In the genomic region with DNA sequence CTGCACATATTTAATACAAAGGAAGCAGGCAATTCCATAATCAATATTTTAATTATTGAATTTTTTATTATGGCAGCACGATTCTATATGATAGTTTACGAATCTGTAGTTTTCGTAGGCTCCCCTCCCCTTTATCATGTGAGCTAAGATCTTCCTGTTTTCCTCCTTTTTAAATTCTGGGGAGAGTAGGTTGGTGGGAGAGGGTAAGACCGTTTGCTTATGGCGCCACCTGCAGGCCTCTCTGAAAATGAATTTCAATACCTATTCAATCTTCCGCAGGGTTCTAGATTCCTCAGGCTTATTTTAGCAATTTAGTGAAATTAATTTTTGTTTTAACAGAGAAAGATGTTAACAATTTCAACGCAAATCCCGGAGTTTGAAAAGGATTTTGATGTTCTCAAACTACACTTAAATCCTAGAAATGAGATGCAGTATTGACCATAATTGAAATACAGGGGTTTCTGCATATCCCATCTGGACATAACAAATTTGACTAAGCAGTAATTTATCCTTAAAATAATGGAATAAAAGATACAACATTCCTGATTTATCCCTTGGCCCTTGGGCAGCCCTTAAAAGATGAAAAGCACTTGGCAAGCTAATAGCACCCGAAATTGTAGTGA, we compare ENCODE assay signal across 8 cellular contexts. TPM values are rescaled to one million over a fixed set of nuclear protein-coding genes. Genes with fewer than 3 reads are reported as not detected.
A peak's percentile ranks its signal among the peaks of the same experiment; 100 is the strongest.
DNase-seq lines count a peak whose midpoint lies in the region; ATAC-seq, FAIRE-seq and TF ChIP-seq lines count a peak whose summit lies in the region.

No MANE protein-coding gene starts in this region.

- no peak for TF ChIP-seq POLR2A in right lobe of liver (IDR thresholded peaks at IDR 0.05)
- no peak for TF ChIP-seq POLR2A in uterus (IDR thresholded peaks at IDR 0.05)

- H4K20me1 ChIP-seq in KMS-11 (ENCODE audit: insufficient read depth), result no peaks in the 10 kb centered on the region

- H3K36me3 ChIP-seq in KMS-11 (ENCODE audit: insufficient read depth) (no peaks in the 10 kb centered on the region), bronchial epithelial cell (ENCODE audit: control insufficient read depth, insufficient read depth, low read length) (no peaks in the 10 kb centered on the region), right lobe of liver (no peaks in the 10 kb centered on the region), uterus (no peaks in the 10 kb centered on the region)

- H3K27ac ChIP-seq in KMS-11 (no peak overlapping the region), right lobe of liver (no peak overlapping the region), uterus (no peak overlapping the region)

- 13% methylated on average over 9 of the region's 9 CpGs for WGBS in right lobe of liver (ENCODE audit: insufficient coverage, low coverage, low lambda C conversion rate, missing lambda C conversion rate)

- FAIRE-seq in RCC 7860 (lab: Jason Lieb, UNC) (peak; percentile 76), bronchial epithelial cell (lab: Jason Lieb, UNC) (no peak)

- H3K79me2 ChIP-seq in KMS-11 (ENCODE audit: insufficient read depth, low read depth), result no peaks in the 10 kb centered on the region

- no peak overlapping the region for H3K4me2 ChIP-seq in KMS-11

- peak; percentile 61 to 73 (median 70) for ATAC-seq in right lobe of liver
- ATAC-seq in GM18909 (IDR thresholded peaks at IDR 0.05; ENCODE audit: poor library complexity, unreplicated experiment), result no peak
- no peak for ATAC-seq in GM21786 (IDR thresholded peaks at IDR 0.05; ENCODE audit: unreplicated experiment)

- H2AFZ ChIP-seq in KMS-11 (ENCODE audit: low read depth), result no peak overlapping the region

- intact Hi-C loops in right lobe of liver (cut with DNase I), result loop anchor here (10.0 kb wide), 1 partner anchor 406 kb away; no protein-coding TSS in a partner anchor
- intact Hi-C loops in uterus (cut with DNase I; ENCODE audit: low total_unique reads), result no loop called here

- H3K27me3 ChIP-seq in KMS-11 (ENCODE audit: insufficient read depth, low read depth) (no peaks in the 10 kb centered on the region), bronchial epithelial cell (ENCODE audit: control insufficient read depth, insufficient read depth, low read length) (peaks cover 3% of the 10 kb centered on the region), right lobe of liver (peaks cover 0 to 34% of the 10 kb centered on the region in 2 donors), uterus (peaks cover 20 to 62% of the 10 kb centered on the region in 2 donors)

- no peak overlapping the region for H3K9ac ChIP-seq in KMS-11

- H3K9me3 ChIP-seq in right lobe of liver (no peaks in the 10 kb centered on the region), uterus (no peaks in the 10 kb centered on the region)

- H3K4me3 ChIP-seq in KMS-11 (IDR thresholded peaks at IDR 0.05; ENCODE audit: insufficient read depth, low read depth, low read length), result no peak overlapping the region
- no peak overlapping the region for H3K4me3 ChIP-seq in bronchial epithelial cell (ENCODE audit: low read depth, low read length)
- no peak overlapping the region for H3K4me3 ChIP-seq in right lobe of liver
- H3K4me3 ChIP-seq in uterus, result no peak overlapping the region

- TF ChIP-seq CTCF in KMS-11 (conservative IDR thresholded peaks at IDR 0.05; ENCODE audit: low read depth, low read length) (peak; percentile 87), bronchial epithelial cell (IDR thresholded peaks at IDR 0.05; ENCODE audit: insufficient read depth, low read length, severe bottlenecking) (peak; percentile 60), right lobe of liver (IDR thresholded peaks at IDR 0.05) (peak; percentile 63 to 77 (median 69)), uterus (IDR thresholded peaks at IDR 0.05) (peak; percentile 26 to 52 (median 46))

- H3K4me1 ChIP-seq in KMS-11 (ENCODE audit: low read depth, poor library complexity, severe bottlenecking) (no peaks in the 10 kb centered on the region), right lobe of liver (peaks cover 0 to 18% (median 0%) of the 10 kb centered on the region in 4 donors), uterus (peaks cover 0 to 4% of the 10 kb centered on the region in 2 donors)

- peak; percentile 68 for DNase-seq in EL
- DNase-seq in RCC 7860 (ENCODE audit: low spot score), result peak; percentile 42
- DNase-seq in bronchial epithelial cell (ENCODE audit: low read depth), result peak; percentile 46
- DNase-seq in right lobe of liver, result peak in 2 of 3 donors; percentile 54 to 58
- no peak for DNase-seq in uterus

RNA-seq across cellular contexts. Expression of gene GBX2, which starts 12.8 kb away (rescaled TPM):
- total RNA-seq in bronchial epithelial cell (not detected in 2 replicates), right lobe of liver (not detected), uterus (not detected)

Comparison
In these comparisons a context has a peak if more than half of its experiments do, and no peak if none do; other contexts are left out.
1. DNase-seq: peak in EL (single experiment), RCC 7860 (single experiment), bronchial epithelial cell (single experiment) and right lobe of liver (2 of 3); none in uterus (0 of 2).
2. ATAC-seq: peak in right lobe of liver (4 of 4); none in GM18909 (single experiment) and GM21786 (single experiment).
3. Peak in every context shown above with its lines, with median percentiles within 50 percentile points of each other: CTCF ChIP-seq.